ENCODE assay signal across 8 cellular contexts in genomic region chr17:34980681-34981537, GRCh38. TPM values are rescaled to one million over a fixed set of nuclear protein-coding genes. Genes with fewer than 3 reads are reported as not detected.
DNase-seq lines count a peak whose midpoint lies in the region; TF ChIP-seq lines count a peak whose summit lies in the region.

No MANE protein-coding gene starts in this region.

- DNase-seq in HCEC 1CT: peak; percentile 93
- DNase-seq in MG63: peak; percentile 81
- peak; percentile 48 to 85 for DNase-seq in SW 1271 (lab: John Stamatoyannopoulos, UW)
- DNase-seq in hepatic stellate cell (ENCODE audit: low spot score): peak; percentile 87
- DNase-seq in retina: peak; percentile 90
- DNase-seq in NCI-H2029 treated with DMSO at 0.1 percent for 48 hours (lab: John Stamatoyannopoulos, UW): no peak

- peak; percentile 26 for TF ChIP-seq POLR2A in GM10847 (IDR thresholded peaks at IDR 0.05; ENCODE audit: extremely low read depth, insufficient read length)

- H3K36me3 ChIP-seq in MG63: peaks cover 24% of the 10 kb centered on the region

- H3K27ac ChIP-seq in angular gyrus (ENCODE audit: low read depth, low read length): peak overlapping the region; percentile 95

- no peaks in the 10 kb centered on the region for H3K9me3 ChIP-seq in MG63

- no peaks in the 10 kb centered on the region for H3K27me3 ChIP-seq in MG63

- peak overlapping the region; percentile 96 for H3K4me3 ChIP-seq in MG63

RNA-seq across cellular contexts. Expression of gene LIG3, which starts 0.6 kb away (rescaled TPM):
- total RNA-seq in MG63 (2014; rRNA removed; shearing (Covaris generic); ENCODE audit: low replicate concordance): 16.3 and 45.6 TPM in 2 replicates

RNA-seq across cellular contexts. Expression of gene ZNF830, which starts 19.6 kb away (rescaled TPM):
- total RNA-seq in MG63 (2014; rRNA removed; shearing (Covaris generic); ENCODE audit: low replicate concordance): 12.4 and 16.1 TPM in 2 replicates

RNA-seq across cellular contexts. Expression of gene CCT6B, which starts 19.6 kb away (rescaled TPM):
- not detected in 2 replicates for total RNA-seq in MG63 (2014; rRNA removed; shearing (Covaris generic); ENCODE audit: low replicate concordance)
